ENCODE assay signal across 8 cellular contexts in the genomic region with DNA sequence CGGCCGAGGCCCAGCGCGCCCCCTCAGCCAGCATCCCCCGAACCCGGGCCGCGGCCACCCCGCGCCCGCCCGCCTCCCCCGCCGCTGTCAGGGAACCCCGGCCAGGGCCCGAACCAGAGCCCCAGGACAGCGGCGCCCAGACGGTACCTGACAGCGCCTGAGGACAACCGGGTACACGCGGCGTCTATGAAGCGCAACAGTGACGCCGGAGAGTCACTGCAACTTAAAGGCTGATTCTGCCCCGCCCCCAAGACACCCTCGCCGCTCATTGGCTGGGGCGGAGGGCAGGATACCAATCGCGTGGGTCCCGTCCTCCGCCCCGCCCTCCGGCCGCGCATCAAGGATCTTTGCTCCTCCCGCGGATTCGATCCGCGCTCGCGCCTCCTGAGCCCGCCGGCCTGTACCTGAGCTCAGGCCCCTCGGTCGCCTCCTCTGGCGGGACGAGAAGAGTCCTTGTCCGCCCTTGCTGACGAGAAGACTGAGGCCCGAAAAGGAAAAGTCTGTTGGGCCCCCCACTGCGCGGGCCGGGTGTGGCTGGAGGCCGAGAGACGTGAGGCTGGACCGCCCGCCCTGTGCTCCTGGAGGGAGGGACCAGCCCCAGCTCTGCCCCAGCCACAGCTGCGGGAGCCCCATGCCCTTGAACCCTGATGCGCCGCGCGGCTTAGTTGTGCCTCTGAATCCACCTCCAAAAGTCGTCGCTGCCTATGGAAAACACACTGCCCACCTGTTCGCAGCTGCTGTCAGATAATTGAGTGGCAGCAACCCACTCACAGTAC. TPM values are rescaled to one million over a fixed set of nuclear protein-coding genes. Genes with fewer than 3 reads are reported as not detected.
DNase-seq lines count a peak whose midpoint lies in the region; ATAC-seq and TF ChIP-seq lines count a peak whose summit lies in the region.

A gene (minus strand): TSS at position 198 of the 776 bp plus-strand sequence. CDS start 6,752 bp downstream, outside the sequence.

- TF ChIP-seq POLR2A in spleen (IDR thresholded peaks at IDR 0.05), result peak; percentile 74 to 95 (median 86)

- no peaks in the 10 kb centered on the region for H3K9me3 ChIP-seq in spleen

- H3K27ac Mint-ChIP-seq in central memory CD8-positive, alpha-beta T cell (ENCODE audit: low read depth), result peak within 1 kb of the TSS; percentile 57

- intact Hi-C loops in spleen (cut with DNase I; ENCODE audit: low total_unique reads), result no loop called here

- peaks cover 12% of the 10 kb centered on the region for H3K27me3 Mint-ChIP-seq in central memory CD8-positive, alpha-beta T cell

- H3K27me3 ChIP-seq in spleen (replicated peaks in 1 of 7), result peaks cover 0 to 44% (median 3%) of the 10 kb centered on the region in 7 donors

- H3K27ac ChIP-seq in spleen, result peak within 1 kb of the TSS; percentile 71 to 94 (median 89)

- no peaks in the 10 kb centered on the region for H3K9me3 Mint-ChIP-seq in central memory CD8-positive, alpha-beta T cell

- peaks cover 5% of the 10 kb centered on the region for H3K4me1 Mint-ChIP-seq in central memory CD8-positive, alpha-beta T cell

- no peaks in the 10 kb centered on the region for H3K36me3 ChIP-seq in spleen

- no peak for TF ChIP-seq CTCF in AG09309 (IDR thresholded peaks at IDR 0.05; ENCODE audit: control insufficient read depth, insufficient read depth, low read depth, low read length, missing control alignments)
- peak in 5 of 11 experiments; percentile 9 to 42 (median 23) for TF ChIP-seq CTCF in spleen (IDR thresholded peaks at IDR 0.05 in 8 of 11, conservative IDR thresholded peaks at IDR 0.05 in 3 of 11)

- H3K4me3 Mint-ChIP-seq in central memory CD8-positive, alpha-beta T cell, result peak within 1 kb of the TSS; percentile 80

- H3K36me3 Mint-ChIP-seq in central memory CD8-positive, alpha-beta T cell (ENCODE audit: insufficient read depth), result peaks cover 13% of the 10 kb centered on the region

- DNase-seq in AG09309 (ENCODE audit: low read depth), result peak; percentile 65
- peak; percentile 76 to 93 for DNase-seq in NCI-H446 (lab: John Stamatoyannopoulos, UW)
- peak; percentile 92 to 96 for DNase-seq in central memory CD8-positive, alpha-beta T cell (ENCODE audit: low spot score in 2 of 2)
- peak; percentile 97 for DNase-seq in inferior parietal cortex (ENCODE audit: extremely low spot score)
- peak; percentile 98 for DNase-seq in spleen

- 2 to 9% (median 4%) methylated on average over 8 to 70 of the region's 70 CpGs for WGBS in spleen, 5 donors

- peak within 1 kb of the TSS; percentile 61 for H3K4me3 ChIP-seq in AG09309 (ENCODE audit: control insufficient read depth, low read depth, low read length)
- H3K4me3 ChIP-seq in spleen, result peak within 1 kb of the TSS; percentile 69 to 93 (median 88)

- ATAC-seq in GM19025 (IDR thresholded peaks at IDR 0.05; ENCODE audit: low read depth, unreplicated experiment) (peak; percentile 97), HG03280 (IDR thresholded peaks at IDR 0.05; ENCODE audit: unreplicated experiment) (peak; percentile 96)
- ATAC-seq in activated CD4-positive, CD25-positive, alpha-beta regulatory T cell treated with anti-CD3 and anti-CD28 coated beads, Interleukin-2, amount 50 U/mL, for 24 hours, result peak; percentile 97
- ATAC-seq in central memory CD8-positive, alpha-beta T cell (replicated peaks; ENCODE audit: extremely low read depth, poor library complexity, severe bottlenecking), result peak; percentile 97

- H3K4me1 ChIP-seq in spleen, result peaks cover 5 to 53% (median 26%) of the 10 kb centered on the region in 6 donors

RNA-seq across cellular contexts. Expression of the gene that starts here (rescaled TPM):
- total RNA-seq in spleen, result 10 to 100 TPM; 42.4 to 63.0 (median 52.7) TPM
- polyA plus RNA-seq in spleen, result 10 to 100 TPM; 22.1 to 32.5 (median 26.5) TPM

Comparison
In these comparisons a context has a peak if more than half of its experiments do, and no peak if none do; other contexts are left out.
1. Peak in every context shown above with its lines: DNase-seq, ATAC-seq, H3K4me3 ChIP-seq and H3K27ac ChIP-seq.